Comparison of ENCODE assay signal across 23 cellular contexts in the genomic region with DNA sequence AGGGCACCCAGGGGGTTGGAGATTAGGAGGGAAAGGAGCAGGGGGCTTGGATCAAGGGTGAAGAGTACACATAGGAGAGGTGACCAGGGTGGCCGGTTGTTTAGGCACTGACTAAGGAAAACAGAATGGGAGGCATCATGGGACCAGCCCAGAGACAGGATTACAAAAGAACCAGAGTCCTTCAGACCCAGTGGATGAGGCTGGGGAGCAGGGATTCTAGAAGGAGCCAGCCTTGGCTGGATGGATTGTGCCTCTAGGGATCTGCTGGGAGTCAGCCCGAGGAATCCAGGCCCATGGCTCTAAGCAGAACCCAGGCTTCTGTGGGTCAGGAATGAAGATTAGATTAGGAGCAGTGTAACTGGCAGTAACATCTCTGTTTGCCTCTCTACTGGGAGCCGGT.
DNase-seq lines count a peak whose midpoint lies in the region; ATAC-seq and TF ChIP-seq lines count a peak whose summit lies in the region.
"Had no signal": no experiment of that assay in that cellular context is flagged by ENCODE, and none has a peak within 500 bp of the region (broad histone marks: within the 10 kb centered on the region; RNA-seq: fewer than 3 reads in every experiment).

No MANE protein-coding gene starts in this region.

- H2AK9ac ChIP-seq in IMR-90 (replicated peaks; ENCODE audit: low read depth, low read length, poor library complexity) = no peak overlapping the region

- H2BK20ac ChIP-seq in IMR-90 (ENCODE audit: low read depth, low read length) = peak overlapping the region; percentile 96

- peak overlapping the region; percentile 68 to 85 for H4K8ac ChIP-seq in IMR-90 (ENCODE audit: low read depth in 2 of 2, low read length in 2 of 2)

- peaks cover 18% of the 10 kb centered on the region for H3K4me1 Mint-ChIP-seq in endodermal cell
- H3K4me1 Mint-ChIP-seq: stimulated activated naive B cell treated with anti-CD40 and anti-IgM and Interleukin-4, amounts not matched to agents 10 μg/mL and 1 μg/mL and 100 μg/mL, for 72 hours had no signal

- TF ChIP-seq POLR2A in IMR-90 (IDR thresholded peaks at IDR 0.05; ENCODE audit: low read depth, low read length) = no peak
- no peak for TF ChIP-seq POLR2A in testis (IDR thresholded peaks at IDR 0.05)

- ATAC-seq in IMR-90 (ENCODE audit: low read depth) (no peak), lower lobe of right lung (no peak), GM21825 (IDR thresholded peaks at IDR 0.05; ENCODE audit: unreplicated experiment) (no peak)
- ATAC-seq: esophagus mucosa; stimulated activated naive B cell treated with anti-CD40 and anti-IgM and Interleukin-4, amounts not matched to agents 10 μg/mL and 1 μg/mL and 100 μg/mL, for 72 hours had no signal

- no peak for DNase-seq in IMR-90
- no peak for DNase-seq in fibroblast of lung (ENCODE audit: low read depth in 2 of 2)
- no peak for DNase-seq in lower lobe of right lung
- peak; percentile 66 for DNase-seq in testis
- DNase-seq in posterior vena cava (ENCODE audit: low spot score) = no peak
- no peak for DNase-seq in stimulated activated CD4-positive, alpha-beta T cell treated with anti-CD3 and anti-CD28 coated beads, Interleukin-2, amount 100 ng/mL, for 24 hours
- DNase-seq in endodermal cell = no peak
- DNase-seq: activated gamma-delta T cell; effector memory CD4-positive, alpha-beta T cell; GF-D8; mammary epithelial cell; NCI-H146; NCI-H524; nucleus accumbens; stimulated activated CD4-positive, alpha-beta T cell treated with anti-CD3 and anti-CD28 coated beads, Interleukin-4, amount 100 ng/mL, for 1 hour; stimulated activated naive B cell treated with anti-CD40 and anti-IgM and Interleukin-4, amounts not matched to agents 10 μg/mL and 1 μg/mL and 100 μg/mL, for 72 hours had no signal

- no peaks in the 10 kb centered on the region for H3K36me3 Mint-ChIP-seq in endodermal cell (ENCODE audit: low read depth)
- H3K36me3 Mint-ChIP-seq: stimulated activated naive B cell treated with anti-CD40 and anti-IgM and Interleukin-4, amounts not matched to agents 10 μg/mL and 1 μg/mL and 100 μg/mL, for 72 hours had no signal

- H3K27me3 Mint-ChIP-seq in endodermal cell (ENCODE audit: insufficient read depth) = no peaks in the 10 kb centered on the region

- 100% methylated on average over 1 of the region's 3 CpGs; no CpG with 5 or more reads in 1 of the 2 experiments for WGBS in IMR-90 (ENCODE audit: extremely low coverage in 2 of 2, insufficient read length in 1 of 2), 2 experiments
- WGBS in testis, 2 donors = 43 to 48% methylated on average over 2 to 3 of the region's 3 CpGs
- 89 to 90% methylated on average over 2 to 3 of the region's 3 CpGs for WGBS in endodermal cell (ENCODE audit: insufficient coverage in 1 of 2, insufficient read length in 1 of 2), 2 experiments

- no peaks in the 10 kb centered on the region for H3K27me3 ChIP-seq in IMR-90 (ENCODE audit: control insufficient read depth, insufficient read depth, low read length)
- H3K27me3 ChIP-seq in fibroblast of lung (ENCODE audit: control insufficient read depth, insufficient read depth, low read length) = no peaks in the 10 kb centered on the region
- no peaks in the 10 kb centered on the region for H3K27me3 ChIP-seq in lower lobe of right lung (ENCODE audit: low read depth)
- no peaks in the 10 kb centered on the region for H3K27me3 ChIP-seq in testis
- no peaks in the 10 kb centered on the region for H3K27me3 ChIP-seq in endodermal cell (ENCODE audit: control insufficient read depth, insufficient read depth, low read length, poor library complexity, severe bottlenecking)
- H3K27me3 ChIP-seq: BLaER1, SJSA1, thyroid gland had no signal

- no peaks in the 10 kb centered on the region for H3K79me2 ChIP-seq in fibroblast of lung (ENCODE audit: control insufficient read depth, insufficient read depth, low read length)

- H3K4me3 Mint-ChIP-seq in endodermal cell = no peak overlapping the region
- H3K4me3 Mint-ChIP-seq: stimulated activated naive B cell treated with anti-CD40 and anti-IgM and Interleukin-4, amounts not matched to agents 10 μg/mL and 1 μg/mL and 100 μg/mL, for 72 hours; T-helper 1 cell treated with Interleukin-12 subunit alpha and Interleukin-12 subunit beta and Interleukin-4 antibody, amounts not matched to agents 30 μg/mL and 1 μg/mL, for 36 hours had no signal

- H3K79me1 ChIP-seq in IMR-90 (ENCODE audit: low read depth in 1 of 2, low read length in 2 of 2) = peaks cover 5 to 37% of the 10 kb centered on the region in 2 experiments; a peak in 3 of 4 replicates

- in situ Hi-C loops in IMR-90 (cut with MboI; ENCODE audit: low sequenced_read_pairs) = no loop called here

- intact Hi-C loops in IMR-90 (cut with micrococcal nuclease) (no loop called here), lower lobe of right lung (cut with DNase I) (no loop called here), testis (cut with DNase I; ENCODE audit: low total_unique reads) (no loop called here), posterior vena cava (cut with DNase I) (no loop called here)

- peak overlapping the region; percentile 16; the same call in 1 of the 2 replicates for H3K27ac ChIP-seq in IMR-90 (ENCODE audit: insufficient read depth, low read length)
- H3K27ac ChIP-seq in fibroblast of lung (ENCODE audit: insufficient read depth, low read length) = peak overlapping the region; percentile 19
- peak overlapping the region; percentile 64 for H3K27ac ChIP-seq in lower lobe of right lung
- peak overlapping the region; percentile 75 to 79 for H3K27ac ChIP-seq in testis
- H3K27ac ChIP-seq in endodermal cell (ENCODE audit: low read depth, low read length) = no peak overlapping the region
- H3K27ac ChIP-seq: BLaER1, KMS-11, SJSA1, thyroid gland had no signal

- peaks cover 29% of the 10 kb centered on the region for H3K9me1 ChIP-seq in IMR-90 (ENCODE audit: insufficient read depth, low read length)

- peak overlapping the region; percentile 97 for H2BK120ac ChIP-seq in IMR-90 (ENCODE audit: low read depth, low read length)

- H4K91ac ChIP-seq in IMR-90 (ENCODE audit: insufficient read depth, low read depth, low read length) = peak overlapping the region; percentile 96

- H3K9ac ChIP-seq in IMR-90 (ENCODE audit: low read depth, low read length) = no peak overlapping the region
- no peak overlapping the region for H3K9ac ChIP-seq in fibroblast of lung (ENCODE audit: insufficient read depth, low read length)
- H3K9ac ChIP-seq in endodermal cell (ENCODE audit: extremely low read depth, low read length, poor library complexity, severe bottlenecking) = no peak overlapping the region
- H3K9ac ChIP-seq: BLaER1, KMS-11 had no signal

- peak overlapping the region; percentile 90 for H3K4ac ChIP-seq in IMR-90 (ENCODE audit: low read depth, low read length)

- peak overlapping the region; percentile 22; the same call in 1 of the 2 replicates for H3K23ac ChIP-seq in IMR-90 (ENCODE audit: low read depth, low read length)

- peak overlapping the region; percentile 95 for H2AK5ac ChIP-seq in IMR-90 (ENCODE audit: low read depth, low read length)

- peak overlapping the region; percentile 51 for H2AFZ ChIP-seq in IMR-90 (replicated peaks; ENCODE audit: low read length, poor library complexity)
- H2AFZ ChIP-seq in fibroblast of lung (ENCODE audit: low read length) = no peak overlapping the region

- H2BK15ac ChIP-seq in IMR-90 (ENCODE audit: low read depth, low read length) = peak overlapping the region; percentile 97; the same call in 2 of the 3 replicates

- BruUV-seq in IMR-90 (replicated peaks; lab: Mats Ljungman, UMichigan) = no TSS peak

- peaks cover 21% of the 10 kb centered on the region for H3K4me1 ChIP-seq in IMR-90 (ENCODE audit: control insufficient read depth, insufficient read depth, low read length)
- peaks cover 13% of the 10 kb centered on the region for H3K4me1 ChIP-seq in fibroblast of lung (ENCODE audit: control insufficient read depth, extremely low read depth, insufficient read depth, low read length)
- H3K4me1 ChIP-seq in lower lobe of right lung = peaks cover 4% of the 10 kb centered on the region
- H3K4me1 ChIP-seq in testis = peaks cover 55% of the 10 kb centered on the region
- H3K4me1 ChIP-seq in endodermal cell (ENCODE audit: control insufficient read depth, insufficient read depth, low read length) = peaks cover 10% of the 10 kb centered on the region
- H3K4me1 ChIP-seq: thyroid gland had no signal

- peak overlapping the region; percentile 81 for H4K5ac ChIP-seq in IMR-90 (ENCODE audit: low read depth, low read length)

- H3K4me3 ChIP-seq in IMR-90 (ENCODE audit: insufficient read depth, low read depth, low read length) = no peak overlapping the region
- no peak overlapping the region for H3K4me3 ChIP-seq in fibroblast of lung (replicated peaks in 1 of 4; ENCODE audit: control extremely low read depth in 1 of 4, insufficient read depth in 1 of 4, low read depth in 3 of 4, low read length in 4 of 4)
- H3K4me3 ChIP-seq in lower lobe of right lung = no peak overlapping the region
- H3K4me3 ChIP-seq in testis = no peak overlapping the region
- no peak overlapping the region for H3K4me3 ChIP-seq in endodermal cell (ENCODE audit: low read length)
- H3K4me3 ChIP-seq: BLaER1, SJSA1, thyroid gland had no signal

- CTCF ChIA-PET in IMR-90 (lab: Yijun Ruan, JAX) = no interaction called here

- H3K18ac ChIP-seq in IMR-90 (ENCODE audit: low read depth, low read length) = peak overlapping the region; percentile 87

- H3K9me3 ChIP-seq in IMR-90 (ENCODE audit: control insufficient read depth, insufficient read depth, low read length) = peaks cover 6% of the 10 kb centered on the region; the same call in 1 of the 2 replicates
- H3K9me3 ChIP-seq in fibroblast of lung (ENCODE audit: control insufficient read depth, insufficient read depth, low read depth, low read length) = no peaks in the 10 kb centered on the region
- H3K9me3 ChIP-seq in lower lobe of right lung = no peaks in the 10 kb centered on the region
- H3K9me3 ChIP-seq in testis = no peaks in the 10 kb centered on the region
- peaks cover 12% of the 10 kb centered on the region for H3K9me3 ChIP-seq in endodermal cell (ENCODE audit: control insufficient read depth, low read length)
- H3K9me3 ChIP-seq: SJSA1, thyroid gland had no signal

- H2BK5ac ChIP-seq in IMR-90 (ENCODE audit: low read depth, low read length, poor library complexity, severe bottlenecking) = peak overlapping the region; percentile 57

- H3K36me3 ChIP-seq in IMR-90 (ENCODE audit: control insufficient read depth, insufficient read depth, low read length) = peaks cover 7% of the 10 kb centered on the region; the same call in 1 of the 2 replicates
- H3K36me3 ChIP-seq in fibroblast of lung (ENCODE audit: control insufficient read depth, insufficient read depth, low read length) = no peaks in the 10 kb centered on the region
- no peaks in the 10 kb centered on the region for H3K36me3 ChIP-seq in lower lobe of right lung
- H3K36me3 ChIP-seq in testis (ENCODE audit: low read depth, missing control alignments) = no peaks in the 10 kb centered on the region
- H3K36me3 ChIP-seq in endodermal cell (ENCODE audit: control insufficient read depth, insufficient read depth, low read length) = no peaks in the 10 kb centered on the region
- H3K36me3 ChIP-seq: SJSA1, thyroid gland had no signal

- no peak for TF ChIP-seq RAD21 in IMR-90 (IDR thresholded peaks at IDR 0.05; ENCODE audit: low read length)

- POLR2A ChIA-PET in IMR-90 (lab: Charles Lee; ENCODE audit: unreplicated experiment) = no interaction called here

- TF ChIP-seq CTCF in IMR-90 (conservative IDR thresholded peaks at IDR 0.05; ENCODE audit: low read depth, low read length) (no peak), fibroblast of lung (conservative IDR thresholded peaks at IDR 0.05 in 1 of 2, IDR thresholded peaks at IDR 0.05 in 1 of 2; ENCODE audit: low read depth in 1 of 2, low read length in 2 of 2) (no peak), lower lobe of right lung (IDR thresholded peaks at IDR 0.05) (no peak), testis (IDR thresholded peaks at IDR 0.05) (no peak), endodermal cell (conservative IDR thresholded peaks at IDR 0.05) (no peak)

- no peak overlapping the region for H3K56ac ChIP-seq in IMR-90 (ENCODE audit: extremely low read depth, insufficient read depth, low read length)

- dilution Hi-C loops in IMR-90 (cut with HindIII; ENCODE audit: low sequenced_read_pairs, unreplicated experiment) = no loop called here

- H4K20me1 ChIP-seq in IMR-90 (ENCODE audit: insufficient read depth, low read length) (no peaks in the 10 kb centered on the region), fibroblast of lung (ENCODE audit: control insufficient read depth, extremely low read depth, insufficient read depth, low read length) (no peaks in the 10 kb centered on the region)
- H4K20me1 ChIP-seq: BLaER1 had no signal

- H3K27ac Mint-ChIP-seq in endodermal cell = no peak overlapping the region
- H3K27ac Mint-ChIP-seq: stimulated activated naive B cell treated with anti-CD40 and anti-IgM and Interleukin-4, amounts not matched to agents 10 μg/mL and 1 μg/mL and 100 μg/mL, for 72 hours; T-helper 1 cell treated with Interleukin-12 subunit alpha and Interleukin-12 subunit beta and Interleukin-4 antibody, amounts not matched to agents 30 μg/mL and 1 μg/mL, for 36 hours had no signal

- H3K9me3 Mint-ChIP-seq in endodermal cell = no peaks in the 10 kb centered on the region
- H3K9me3 Mint-ChIP-seq: T-helper 1 cell treated with Interleukin-12 subunit alpha and Interleukin-12 subunit beta and Interleukin-4 antibody, amounts not matched to agents 30 μg/mL and 1 μg/mL, for 36 hours had no signal

- H3K14ac ChIP-seq in IMR-90 (replicated peaks; ENCODE audit: low read depth, low read length) = peak overlapping the region; percentile 57

- no peak overlapping the region for H3K4me2 ChIP-seq in IMR-90 (ENCODE audit: low read depth, low read length)
- no peak overlapping the region for H3K4me2 ChIP-seq in fibroblast of lung (ENCODE audit: extremely low read depth, insufficient read depth, low read length)
- H3K4me2 ChIP-seq: BLaER1, KMS-11 had no signal
